Comparison of ENCODE assay signal across 17 cellular contexts in genomic region chr12:108861878-108862587, GRCh38. TPM values are rescaled to one million over a fixed set of nuclear protein-coding genes. Genes with fewer than 3 reads are reported as not detected.
DNase-seq lines count a peak whose midpoint lies in the region; ATAC-seq and TF ChIP-seq lines count a peak whose summit lies in the region.
"Had no signal": no experiment of that assay in that cellular context is flagged by ENCODE, and none has a peak within 500 bp of the region (broad histone marks: within the 10 kb centered on the region; RNA-seq: fewer than 3 reads in every experiment).

No MANE protein-coding gene starts in this region.

- TF ChIP-seq POLR2A in Peyer's patch (IDR thresholded peaks at IDR 0.05) = no peak

- no peaks in the 10 kb centered on the region for H3K9me3 Mint-ChIP-seq in naive B cell
- H3K9me3 Mint-ChIP-seq: activated T-cell treated with anti-CD3 and anti-CD28 coated beads, Interleukin-2, amount 50 U/mL, for 4 hours had no signal

- H3K36me3 ChIP-seq in Peyer's patch (no peaks in the 10 kb centered on the region), H7 (replicated peaks; ENCODE audit: control insufficient read depth, insufficient read depth, low read length) (no peaks in the 10 kb centered on the region), smooth muscle cell (ENCODE audit: low read depth) (no peaks in the 10 kb centered on the region)

- H3K4me1 Mint-ChIP-seq in naive B cell = peaks cover 34 to 45% (median 36%) of the 10 kb centered on the region in 3 donors

- WGBS in smooth muscle cell (ENCODE audit: low lambda C conversion rate) = 99% methylated on average over 6 of the region's 6 CpGs

- H3K4me3 ChIP-seq in Peyer's patch = no peak overlapping the region
- H3K4me3 ChIP-seq in H7 (ENCODE audit: insufficient read depth, low read depth, low read length) = no peak overlapping the region
- H3K4me3 ChIP-seq in smooth muscle cell = no peak overlapping the region
- H3K4me3 ChIP-seq: GM23338, testis had no signal

- H3K4me1 ChIP-seq in Peyer's patch (peaks cover 0 to 12% (median 4%) of the 10 kb centered on the region in 4 donors), smooth muscle cell (ENCODE audit: low read depth) (peaks cover 12% of the 10 kb centered on the region)

- peak; percentile 30 for ATAC-seq in HG03342 (IDR thresholded peaks at IDR 0.05; ENCODE audit: unreplicated experiment)
- peak; percentile 24 to 66 for ATAC-seq in naive B cell (ENCODE audit: low read depth in 2 of 2)
- ATAC-seq: activated T-cell treated with anti-CD3 and anti-CD28 coated beads, Interleukin-2, amount 50 U/mL, for 4 hours; GM23338 had no signal

- no peaks in the 10 kb centered on the region for H4K20me1 ChIP-seq in smooth muscle cell (ENCODE audit: low read depth)

- H3K27ac ChIP-seq in Peyer's patch (peak overlapping the region in 1 of 4 donors; percentile 1), smooth muscle cell (ENCODE audit: low read depth) (no peak overlapping the region)
- H3K27ac ChIP-seq: testis had no signal

- H3K9me3 ChIP-seq in Peyer's patch (no peaks in the 10 kb centered on the region), smooth muscle cell (replicated peaks; ENCODE audit: low read depth) (no peaks in the 10 kb centered on the region)
- H3K9me3 ChIP-seq: testis had no signal

- peaks cover under 1% of the 10 kb centered on the region for H3K79me2 ChIP-seq in smooth muscle cell (ENCODE audit: low read depth)

- no peaks in the 10 kb centered on the region for H3K36me3 Mint-ChIP-seq in naive B cell

- in situ Hi-C loops in GM13976 (cut with MboI; ENCODE audit: low sequenced_read_pairs, unreplicated experiment) = no loop called here

- H3K27me3 ChIP-seq in Peyer's patch = no peaks in the 10 kb centered on the region
- H3K27me3 ChIP-seq in H7 (ENCODE audit: control insufficient read depth, insufficient read depth, low read length) = peaks cover 2% of the 10 kb centered on the region; the same call in 1 of the 2 replicates
- H3K27me3 ChIP-seq in smooth muscle cell (ENCODE audit: low read depth) = no peaks in the 10 kb centered on the region
- H3K27me3 ChIP-seq: testis had no signal

- no peak overlapping the region for H3K4me2 ChIP-seq in smooth muscle cell
- H3K4me2 ChIP-seq: GM23338 had no signal

- H2AFZ ChIP-seq in smooth muscle cell (ENCODE audit: low read depth) = no peak overlapping the region
- H2AFZ ChIP-seq: GM23338 had no signal

- DNase-seq in GM13976 (ENCODE audit: low spot score) (peak; percentile 59), Peyer's patch (peak in 2 of 3 donors; percentile 60 to 66), naive B cell (peak; percentile 46), glomerular visceral epithelial cell (ENCODE audit: extremely low spot score) (no peak), H7 (no peak), smooth muscle cell (lab: John Stamatoyannopoulos, UW; ENCODE audit: unreplicated experiment) (no peak)
- no peak for DNase-seq in effector CD8-positive, alpha-beta T cell (lab: John Stamatoyannopoulos, UW)
- DNase-seq: activated CD4-positive, alpha-beta T cell treated with anti-CD3 and anti-CD28 coated beads for 4 hours; activated T-cell treated with anti-CD3 and anti-CD28 coated beads, Interleukin-2, amount 50 U/mL, for 4 hours; COR-L47; cortex of kidney; mammary epithelial cell; stimulated activated CD4-positive, alpha-beta T cell treated with anti-CD3 and anti-CD28 coated beads, Interleukin-12 subunit alpha, Interleukin-12 subunit beta, amount 100 ng/mL, for 4 hours; testis had no signal

- no peak overlapping the region for H3K9ac ChIP-seq in smooth muscle cell (ENCODE audit: low read depth)

- peak overlapping the region in 4 of 6 donors; percentile 61 to 89 (median 70) for H3K27ac Mint-ChIP-seq in naive B cell
- H3K27ac Mint-ChIP-seq: GM23338 had no signal

- peaks cover under 1% of the 10 kb centered on the region for H3F3A ChIP-seq in smooth muscle cell (ENCODE audit: low read depth)

- peak overlapping the region in 5 of 8 donors; percentile 13 to 68 (median 40) for H3K4me3 Mint-ChIP-seq in naive B cell
- H3K4me3 Mint-ChIP-seq: activated T-cell treated with anti-CD3 and anti-CD28 coated beads, Interleukin-2, amount 50 U/mL, for 4 hours; GM23338 had no signal

- no peak for TF ChIP-seq CTCF in GM13976 (IDR thresholded peaks at IDR 0.05; ENCODE audit: borderline replicate concordance, control extremely low read depth, extremely low read depth, insufficient read depth, missing control alignments)
- no peak for TF ChIP-seq CTCF in Peyer's patch (IDR thresholded peaks at IDR 0.05)
- no peak for TF ChIP-seq CTCF in smooth muscle cell (IDR thresholded peaks at IDR 0.05; ENCODE audit: borderline replicate concordance, insufficient read depth, poor library complexity, severe bottlenecking)

- H3K27me3 Mint-ChIP-seq in naive B cell = peaks cover 0 to 5% (median 0%) of the 10 kb centered on the region in 3 donors

RNA-seq across cellular contexts. Expression of gene SSH1, which starts 4.7 kb away (rescaled TPM):
- total RNA-seq in Peyer's patch = 10 to 100 TPM; 11.6 to 35.5 (median 23.3) TPM
- 10 to 100 TPM in 2 of 6 donors, 1 to 10 TPM in 3, not detected in 1; 5.1 to 16.6 (median 5.8) TPM for polyA plus RNA-seq in naive B cell (ENCODE audit: low read depth in 6 of 6)
- 6.1 and 8.7 TPM in 2 replicates for total RNA-seq in H7 (2014; rRNA removed; shearing (Covaris generic))
- 15.2 and 17.2 TPM in 2 replicates for total RNA-seq in smooth muscle cell
- polyA plus RNA-seq in smooth muscle cell = 22.0 and 24.7 TPM in 2 replicates

RNA-seq across cellular contexts. Expression of gene DAO, which starts 17.9 kb away (rescaled TPM):
- 1 to 10 TPM in 1 of 4 donors, not detected in 3; 1.2 TPM for total RNA-seq in Peyer's patch
- polyA plus RNA-seq in naive B cell (ENCODE audit: low read depth in 6 of 6) = not detected
- total RNA-seq in H7 (2014; rRNA removed; shearing (Covaris generic)) = not detected in 2 replicates
- not detected in 2 replicates for total RNA-seq in smooth muscle cell
- not detected in 2 replicates for polyA plus RNA-seq in smooth muscle cell
- total RNA-seq: activated T-cell treated with anti-CD3 and anti-CD28 coated beads, Interleukin-2, amount 50 U/mL, for 4 hours; fibroblast of lung; GM23338; mammary epithelial cell had no signal
- polyA plus RNA-seq: fibroblast of lung, GM23338, mammary epithelial cell had no signal

Comparison
In these comparisons a context has a peak if more than half of its experiments do, and no peak if none do; other contexts are left out.
1. DNase-seq: peak in GM13976 (single experiment), Peyer's patch (2 of 3) and naive B cell (single experiment); none in effector CD8-positive, alpha-beta T cell (single experiment), glomerular visceral epithelial cell (single experiment), H7 (single experiment) and smooth muscle cell (single experiment).